Comparison of ENCODE assay signal across 1 cellular context in the genomic region with DNA sequence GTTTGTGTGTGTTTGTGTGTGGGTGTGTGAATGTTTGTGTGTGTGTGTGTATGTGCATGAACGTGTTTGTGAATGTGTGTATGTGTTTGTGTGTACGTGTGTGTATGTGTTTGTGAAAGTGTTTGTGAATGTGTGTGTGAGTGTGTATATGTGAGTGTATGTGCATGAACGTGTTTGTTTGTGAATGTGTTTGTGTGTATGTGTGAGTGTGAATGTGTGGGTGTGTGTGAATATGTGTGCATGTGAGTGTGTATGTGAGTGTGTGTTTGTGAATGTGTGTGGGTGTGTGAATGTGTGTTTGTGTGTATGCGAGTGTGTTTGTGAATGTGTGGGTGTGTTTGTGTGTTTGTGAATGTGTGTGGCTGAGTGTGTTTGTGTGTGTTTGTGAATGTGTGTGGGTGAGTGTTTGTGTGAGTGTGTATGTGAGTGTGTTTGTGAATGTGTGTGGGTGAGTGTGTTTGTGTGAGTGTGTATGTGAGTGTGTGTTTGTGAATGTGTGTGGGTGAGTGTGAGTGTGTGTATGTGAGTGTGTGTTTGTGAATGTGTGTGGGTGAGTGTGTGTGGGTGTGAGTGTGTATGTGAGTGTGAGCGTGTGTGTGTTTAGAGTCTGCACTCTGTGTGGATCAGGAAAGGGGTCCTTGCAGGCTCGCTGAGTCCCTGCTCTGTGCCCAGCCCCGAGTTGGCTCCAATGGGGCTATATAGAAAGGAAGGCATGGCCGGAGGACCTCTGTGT.
TF ChIP-seq lines count a peak whose summit lies in the region.

No MANE protein-coding gene starts in this region.

TF ChIP-seq in IMR-90, 13 proteins besides CTCF, POLR2A, EP300 and RAD21:
- TF ChIP-seq MXI1 (IDR thresholded peaks at IDR 0.05; ENCODE audit: borderline replicate concordance, low read depth, low read length) = no peak
- TF ChIP-seq CHD1 (IDR thresholded peaks at IDR 0.05; ENCODE audit: low read depth, low read length) = no peak
- TF ChIP-seq RFX5 (IDR thresholded peaks at IDR 0.05; ENCODE audit: low read depth, low read length) = no peak
- no peak for TF ChIP-seq FOS (IDR thresholded peaks at IDR 0.05; ENCODE audit: low read depth, low read length)
- no peak for TF ChIP-seq BHLHE40 (IDR thresholded peaks at IDR 0.05; ENCODE audit: low read depth, low read length)
- TF ChIP-seq MAZ (IDR thresholded peaks at IDR 0.05; ENCODE audit: borderline replicate concordance, low read depth, low read length) = no peak
TF ChIP-seq in IMR-90: peak in this region for 0.
